22 cellular contexts compared by ENCODE assay signal in genomic region chr9:20532584-20532983, GRCh38.
"Had no signal": no experiment of that assay in that cellular context is flagged by ENCODE, and none has a peak within 500 bp of the region (broad histone marks: within the 10 kb centered on the region; RNA-seq: fewer than 3 reads in every experiment).

No MANE protein-coding gene starts in this region.

- H3K27ac ChIP-seq: coronary artery, heart right ventricle, left ventricle myocardium inferior, lower lobe of right lung, parathyroid adenoma, prostate gland, sigmoid colon, suprapubic skin, tibial artery, upper lobe of left lung, uterus had no signal

- H3K4me1 ChIP-seq: left ventricle myocardium inferior, lower lobe of right lung, parathyroid adenoma, prostate gland, suprapubic skin, tibial artery, upper lobe of left lung, uterus had no signal

- H3K4me3 Mint-ChIP-seq: memory B cell; mesothelial cell of epicardium; natural killer cell treated with Interleukin-12 subunit alpha and Interleukin-12 subunit beta and Interleukin-15 and Interleukin-18, amount 100 ng/mL, for 72 hours had no signal

- H3K4me1 Mint-ChIP-seq: memory B cell had no signal

- H3K27me3 Mint-ChIP-seq: memory B cell; natural killer cell treated with Interleukin-12 subunit alpha and Interleukin-12 subunit beta and Interleukin-15 and Interleukin-18, amount 100 ng/mL, for 72 hours had no signal

- H3K27ac Mint-ChIP-seq: memory B cell; mesothelial cell of epicardium; natural killer cell treated with Interleukin-12 subunit alpha and Interleukin-12 subunit beta and Interleukin-15 and Interleukin-18, amount 100 ng/mL, for 72 hours had no signal

- H3K36me3 ChIP-seq: heart right ventricle, left ventricle myocardium inferior, lower lobe of right lung, prostate gland, sigmoid colon, suprapubic skin, tibial artery, upper lobe of left lung, uterus had no signal

- DNase-seq: effector CD8-positive, alpha-beta T cell; heart right ventricle; hypothalamus; kidney glomerular epithelial cell; left ventricle myocardium inferior; lower lobe of right lung; retina; sigmoid colon; small intestine; stimulated activated CD4-positive, alpha-beta T cell treated with anti-CD3 and anti-CD28 coated beads, Interleukin-12 subunit alpha, Interleukin-12 subunit beta, amount 100 ng/mL, for 4 hours; stimulated activated naive CD4-positive, alpha-beta T cell; tibial artery; upper lobe of left lung; uterus had no signal

- H3K9me3 Mint-ChIP-seq: memory B cell; mesothelial cell of epicardium; natural killer cell treated with Interleukin-12 subunit alpha and Interleukin-12 subunit beta and Interleukin-15 and Interleukin-18, amount 100 ng/mL, for 72 hours had no signal

- H3K36me3 Mint-ChIP-seq: memory B cell; mesothelial cell of epicardium; natural killer cell treated with Interleukin-12 subunit alpha and Interleukin-12 subunit beta and Interleukin-15 and Interleukin-18, amount 100 ng/mL, for 72 hours had no signal

- H3K27me3 ChIP-seq: heart right ventricle, sigmoid colon, suprapubic skin, tibial artery, upper lobe of left lung, uterus had no signal

- ATAC-seq: esophagus mucosa; heart right ventricle; lower lobe of right lung; natural killer cell treated with Interleukin-12 subunit alpha and Interleukin-12 subunit beta and Interleukin-15 and Interleukin-18, amount 100 ng/mL, for 72 hours had no signal

- H3K9me3 ChIP-seq: heart right ventricle, left ventricle myocardium inferior, lower lobe of right lung, prostate gland, sigmoid colon, suprapubic skin, tibial artery, upper lobe of left lung, uterus had no signal

- H3K4me3 ChIP-seq: coronary artery, heart right ventricle, left ventricle myocardium inferior, lower lobe of right lung, prostate gland, sigmoid colon, suprapubic skin, tibial artery, upper lobe of left lung, uterus had no signal
